In genomic region chr20:48431635-48432034, GRCh38 we compare ENCODE assay signal across 20 cellular contexts.
A peak's percentile ranks its signal among the peaks of the same experiment; 100 is the strongest.
DNase-seq lines count a peak whose midpoint lies in the region; ATAC-seq and TF ChIP-seq lines count a peak whose summit lies in the region.
"Had no signal": no experiment of that assay in that cellular context is flagged by ENCODE, and none has a peak within 500 bp of the region (broad histone marks: within the 10 kb centered on the region; RNA-seq: fewer than 3 reads in every experiment).

No MANE protein-coding gene starts in this region.

- no peak overlapping the region for H3K9ac ChIP-seq in HUES64 (ENCODE audit: low read depth, low read length)

- peak overlapping the region; percentile 14 for H3K4me3 Mint-ChIP-seq in activated CD8-positive, alpha-beta T cell treated with anti-CD3 and anti-CD28 coated beads for 36 hours
- H3K4me3 Mint-ChIP-seq in activated CD8-positive, alpha-beta T cell treated with anti-CD3 and anti-CD28 coated beads, Interleukin-2, amount 10 ng/mL, durations not matched to agents 7 days and 5 days = no peak overlapping the region
- H3K4me3 Mint-ChIP-seq in activated B cell treated with CpG ODN at 0.5 μM for 24 hours = no peak overlapping the region
- H3K4me3 Mint-ChIP-seq in natural killer cell = no peak overlapping the region

- H3K27me3 Mint-ChIP-seq in activated CD8-positive, alpha-beta T cell treated with anti-CD3 and anti-CD28 coated beads for 36 hours = no peaks in the 10 kb centered on the region
- H3K27me3 Mint-ChIP-seq in activated CD8-positive, alpha-beta T cell treated with anti-CD3 and anti-CD28 coated beads, Interleukin-2, amount 10 ng/mL, durations not matched to agents 7 days and 5 days (ENCODE audit: low read depth) = no peaks in the 10 kb centered on the region
- H3K27me3 Mint-ChIP-seq in activated B cell treated with CpG ODN at 0.5 μM for 24 hours (peaks cover 10% of the 10 kb centered on the region), natural killer cell (ENCODE audit: low read depth in 2 of 2) (peaks cover 2 to 6% of the 10 kb centered on the region in 2 donors)

- no peaks in the 10 kb centered on the region for H3K9me3 ChIP-seq in HUES64 (ENCODE audit: insufficient read depth, low read depth, low read length)

- no peak overlapping the region for H3K4me3 ChIP-seq in HUES64 (ENCODE audit: low read length)

- peaks cover 2% of the 10 kb centered on the region for H3K9me3 Mint-ChIP-seq in activated CD8-positive, alpha-beta T cell treated with anti-CD3 and anti-CD28 coated beads for 36 hours
- H3K9me3 Mint-ChIP-seq in activated CD8-positive, alpha-beta T cell treated with anti-CD3 and anti-CD28 coated beads, Interleukin-2, amount 10 ng/mL, durations not matched to agents 7 days and 5 days (ENCODE audit: insufficient read depth) = no peaks in the 10 kb centered on the region
- H3K9me3 Mint-ChIP-seq in activated B cell treated with CpG ODN at 0.5 μM for 24 hours = peaks cover 8% of the 10 kb centered on the region
- peaks cover 3 to 7% of the 10 kb centered on the region in 2 donors for H3K9me3 Mint-ChIP-seq in natural killer cell

- intact Hi-C loops in activated CD8-positive, alpha-beta T cell treated with anti-CD3 and anti-CD28 coated beads for 36 hours (cut with micrococcal nuclease) = no loop called here
- intact Hi-C loops in activated B cell treated with CpG ODN at 0.5 μM for 24 hours (cut with micrococcal nuclease) = no loop called here
- intact Hi-C loops in natural killer cell (cut with micrococcal nuclease) = no loop called here

- H3K36me3 Mint-ChIP-seq in activated CD8-positive, alpha-beta T cell treated with anti-CD3 and anti-CD28 coated beads for 36 hours (ENCODE audit: low read depth) = no peaks in the 10 kb centered on the region
- no peaks in the 10 kb centered on the region for H3K36me3 Mint-ChIP-seq in activated CD8-positive, alpha-beta T cell treated with anti-CD3 and anti-CD28 coated beads, Interleukin-2, amount 10 ng/mL, durations not matched to agents 7 days and 5 days (ENCODE audit: low read depth)
- H3K36me3 Mint-ChIP-seq in activated B cell treated with CpG ODN at 0.5 μM for 24 hours (ENCODE audit: low read depth) (no peaks in the 10 kb centered on the region), natural killer cell (no peaks in the 10 kb centered on the region)

- POLR2A ChIA-PET in activated CD8-positive, alpha-beta T cell treated with anti-CD3 and anti-CD28 coated beads for 36 hours (lab: Charles Lee) = no interaction called here
- POLR2A ChIA-PET in activated CD8-positive, alpha-beta T cell treated with anti-CD3 and anti-CD28 coated beads, Interleukin-2, amount 10 ng/mL, durations not matched to agents 7 days and 5 days (lab: Charles Lee) = no interaction called here
- POLR2A ChIA-PET in activated B cell treated with CpG ODN at 0.5 μM for 24 hours (lab: Charles Lee) = no interaction called here

- CTCF ChIA-PET in activated CD8-positive, alpha-beta T cell treated with anti-CD3 and anti-CD28 coated beads for 36 hours (lab: Charles Lee) = no interaction called here
- CTCF ChIA-PET in activated CD8-positive, alpha-beta T cell treated with anti-CD3 and anti-CD28 coated beads, Interleukin-2, amount 10 ng/mL, durations not matched to agents 7 days and 5 days (lab: Charles Lee) = no interaction called here
- CTCF ChIA-PET in activated B cell treated with CpG ODN at 0.5 μM for 24 hours (lab: Charles Lee) = no interaction called here

- WGBS in HUES64 = 89% methylated on average over 3 of the region's 3 CpGs

- H3K4me1 Mint-ChIP-seq in activated CD8-positive, alpha-beta T cell treated with anti-CD3 and anti-CD28 coated beads for 36 hours (ENCODE audit: low read depth) = peaks cover 14% of the 10 kb centered on the region
- peaks cover 7% of the 10 kb centered on the region for H3K4me1 Mint-ChIP-seq in activated CD8-positive, alpha-beta T cell treated with anti-CD3 and anti-CD28 coated beads, Interleukin-2, amount 10 ng/mL, durations not matched to agents 7 days and 5 days (ENCODE audit: low read depth)
- peaks cover 11% of the 10 kb centered on the region for H3K4me1 Mint-ChIP-seq in activated B cell treated with CpG ODN at 0.5 μM for 24 hours
- H3K4me1 Mint-ChIP-seq in natural killer cell = peaks cover 15% of the 10 kb centered on the region in 2 donors

- no peaks in the 10 kb centered on the region for H3K36me3 ChIP-seq in HUES64 (ENCODE audit: insufficient read depth, low read length)

- no peak for ATAC-seq in activated CD8-positive, alpha-beta T cell treated with anti-CD3 and anti-CD28 coated beads for 36 hours
- no peak for ATAC-seq in activated CD8-positive, alpha-beta T cell treated with anti-CD3 and anti-CD28 coated beads, Interleukin-2, amount 10 ng/mL, durations not matched to agents 7 days and 5 days
- no peak for ATAC-seq in activated B cell treated with CpG ODN at 0.5 μM for 24 hours (ENCODE audit: low read depth)
- peak in 1 of 3 donors; percentile 35 for ATAC-seq in natural killer cell
- no peak for ATAC-seq in GM21515 (IDR thresholded peaks at IDR 0.05; ENCODE audit: unreplicated experiment)
- ATAC-seq in HG03520 (IDR thresholded peaks at IDR 0.05; ENCODE audit: unreplicated experiment) = no peak
- ATAC-seq: Panc1 had no signal

- H3K4me1 ChIP-seq in HUES64 (ENCODE audit: insufficient read depth, low read length) = no peaks in the 10 kb centered on the region; the same call in 1 of the 2 replicates

- no peak for DNase-seq in activated CD8-positive, alpha-beta T cell treated with anti-CD3 and anti-CD28 coated beads for 36 hours
- DNase-seq in activated CD8-positive, alpha-beta T cell treated with anti-CD3 and anti-CD28 coated beads, Interleukin-2, amount 10 ng/mL, durations not matched to agents 7 days and 5 days = no peak
- DNase-seq in activated B cell treated with CpG ODN at 0.5 μM for 24 hours = no peak
- no peak for DNase-seq in natural killer cell
- no peak for DNase-seq in AG20443 (ENCODE audit: low spot score)
- DNase-seq: 8988T, Calu3, DMS79, GDM1, KG1, NCI-H1105, NCI-H1694 treated with DMSO at 0.1 percent for 48 hours, NCI-H345, SHP77 treated with DMSO at 0.1 percent for 48 hours had no signal

- no peak overlapping the region for H3K27ac Mint-ChIP-seq in activated CD8-positive, alpha-beta T cell treated with anti-CD3 and anti-CD28 coated beads for 36 hours
- no peak overlapping the region for H3K27ac Mint-ChIP-seq in activated CD8-positive, alpha-beta T cell treated with anti-CD3 and anti-CD28 coated beads, Interleukin-2, amount 10 ng/mL, durations not matched to agents 7 days and 5 days
- H3K27ac Mint-ChIP-seq in activated B cell treated with CpG ODN at 0.5 μM for 24 hours (peak overlapping the region; percentile 65), natural killer cell (peak overlapping the region; percentile 0 to 57)

- no peaks in the 10 kb centered on the region for H3K27me3 ChIP-seq in HUES64 (ENCODE audit: insufficient read depth, low read length)

- TF ChIP-seq CTCF in activated CD8-positive, alpha-beta T cell treated with anti-CD3 and anti-CD28 coated beads for 36 hours (IDR thresholded peaks at IDR 0.05) = no peak
- no peak for TF ChIP-seq CTCF in activated B cell treated with CpG ODN at 0.5 μM for 24 hours (IDR thresholded peaks at IDR 0.05)
- no peak for TF ChIP-seq CTCF in natural killer cell (IDR thresholded peaks at IDR 0.05)

- H3K27ac ChIP-seq in HUES64 (ENCODE audit: low read depth, low read length) = peak overlapping the region; percentile 30; the same call in 1 of the 2 replicates
- H3K27ac ChIP-seq: C4-2B, HL-60 had no signal

Comparison
In these comparisons a context has a peak if more than half of its experiments do, and no peak if none do; other contexts are left out.
1. H3K27ac Mint-ChIP-seq: peak in activated B cell treated with CpG ODN at 0.5 μM for 24 hours (single experiment) and natural killer cell (2 of 2); none in activated CD8-positive, alpha-beta T cell treated with anti-CD3 and anti-CD28 coated beads for 36 hours (single experiment) and activated CD8-positive, alpha-beta T cell treated with anti-CD3 and anti-CD28 coated beads, Interleukin-2, amount 10 ng/mL, durations not matched to agents 7 days and 5 days (single experiment).